In the genomic region with DNA sequence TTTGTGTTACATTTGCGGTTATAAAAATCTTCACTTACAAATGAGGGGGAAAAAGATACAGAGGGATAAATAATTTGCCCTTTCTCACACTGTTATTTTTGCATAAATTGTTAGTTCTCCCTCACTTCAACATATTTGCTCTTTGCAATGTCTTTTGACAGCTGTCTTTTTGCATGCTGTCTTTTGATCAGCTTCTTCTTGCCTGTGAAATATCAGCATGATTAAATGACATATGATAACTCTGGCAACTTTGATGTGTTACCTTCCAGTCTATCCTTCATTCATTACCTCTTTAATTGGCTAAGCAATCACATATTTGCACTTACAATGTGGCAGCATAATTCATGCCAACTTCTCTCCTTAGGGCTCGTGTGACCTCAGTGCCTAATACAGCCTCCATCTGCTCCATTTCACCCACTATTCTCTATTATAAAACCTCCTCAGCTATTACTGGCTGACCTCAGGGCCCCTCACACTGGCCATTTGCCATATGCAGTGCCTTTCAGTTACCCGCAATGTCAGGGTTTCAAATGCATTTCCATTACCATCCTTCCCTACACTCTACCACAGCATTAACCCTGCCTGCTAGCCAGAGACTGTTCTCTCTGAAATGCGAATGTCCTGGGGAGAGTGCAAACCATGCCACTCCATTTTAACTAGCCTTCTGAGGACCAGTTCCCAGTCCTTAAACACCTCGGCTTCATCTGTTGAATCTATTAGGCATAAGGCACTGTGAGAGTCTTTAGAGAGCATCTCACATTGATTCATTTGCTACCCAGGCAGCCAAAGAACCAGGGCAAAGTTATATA, we compare ENCODE assay signal across 16 cellular contexts.
A peak's percentile ranks its signal among the peaks of the same experiment; 100 is the strongest.
DNase-seq lines count a peak whose midpoint lies in the region; ATAC-seq and TF ChIP-seq lines count a peak whose summit lies in the region.
"Had no signal": no experiment of that assay in that cellular context is flagged by ENCODE, and none has a peak within 500 bp of the region (broad histone marks: within the 10 kb centered on the region; RNA-seq: fewer than 3 reads in every experiment).

No MANE protein-coding gene starts in this region.

- POLR2A ChIA-PET in WTC11 (lab: Charles Lee): no interaction called here

- TF ChIP-seq CTCF in GM23338 (conservative IDR thresholded peaks at IDR 0.05; ENCODE audit: low read depth in 2 of 2) (no peak), WTC11 (IDR thresholded peaks at IDR 0.05) (no peak)

- H3K4me1 Mint-ChIP-seq in GM23338: peaks cover 8% of the 10 kb centered on the region
- H3K4me1 Mint-ChIP-seq in WTC11: peaks cover 9% of the 10 kb centered on the region
- H3K4me1 Mint-ChIP-seq: CD4-positive, alpha-beta memory T cell had no signal

- no peaks in the 10 kb centered on the region for H3K79me2 ChIP-seq in GM23338 (replicated peaks; ENCODE audit: insufficient read depth)

- H3K4me1 ChIP-seq in GM23338 (ENCODE audit: insufficient read depth): no peaks in the 10 kb centered on the region; the same call in 1 of the 2 replicates
- H3K4me1 ChIP-seq: A549, BE2C had no signal

- no peaks in the 10 kb centered on the region for H3F3A ChIP-seq in GM23338 (replicated peaks; ENCODE audit: low read depth)

- no peak overlapping the region for H3K4me3 Mint-ChIP-seq in GM23338
- no peak overlapping the region for H3K4me3 Mint-ChIP-seq in WTC11
- H3K4me3 Mint-ChIP-seq: CD4-positive, alpha-beta memory T cell; HFFc6 had no signal

- H3K27ac Mint-ChIP-seq in GM23338 (no peak overlapping the region), WTC11 (no peak overlapping the region)
- H3K27ac Mint-ChIP-seq: CD4-positive, alpha-beta memory T cell; HFFc6 had no signal

- no peak overlapping the region for H3K27ac ChIP-seq in GM23338 (ENCODE audit: low read depth)
- H3K27ac ChIP-seq: A549, C4-2B had no signal

- no peaks in the 10 kb centered on the region for H3K9me3 Mint-ChIP-seq in GM23338
- no peaks in the 10 kb centered on the region for H3K9me3 Mint-ChIP-seq in WTC11

- no peaks in the 10 kb centered on the region for H3K36me3 Mint-ChIP-seq in GM23338 (ENCODE audit: low read depth)
- no peaks in the 10 kb centered on the region for H3K36me3 Mint-ChIP-seq in WTC11
- H3K36me3 Mint-ChIP-seq: CD4-positive, alpha-beta memory T cell had no signal

- H2AFZ ChIP-seq in GM23338: no peak overlapping the region

- no peak overlapping the region for H3K4me3 ChIP-seq in GM23338
- H3K4me3 ChIP-seq: A549 had no signal

- DNase-seq in DMS 273 treated with DMSO at 0.1 percent for 48 hours (lab: John Stamatoyannopoulos, UW) (peak; percentile 85), GM23338 (ENCODE audit: low spot score) (no peak), WTC11 (ENCODE audit: low spot score) (no peak), iPS-NIHi7 (ENCODE audit: extremely low spot score) (peak; percentile 9), occipital lobe (lab: John Stamatoyannopoulos, UW) (no peak), NCI-H2081 (lab: John Stamatoyannopoulos, UW) (no peak)
- DNase-seq: BE2C; CD4-positive, alpha-beta memory T cell; DND-41; GF-D8; HCEC 1CT; HFFc6; IMR-90 had no signal

- ATAC-seq in GM23338: peak; percentile 68
- ATAC-seq in WTC11: peak; percentile 60
- no peak for ATAC-seq in HG03432 (IDR thresholded peaks at IDR 0.05; ENCODE audit: unreplicated experiment)
- ATAC-seq: A549 had no signal

- no peaks in the 10 kb centered on the region for H3K27me3 ChIP-seq in GM23338 (ENCODE audit: insufficient read depth)
- H3K27me3 ChIP-seq: BE2C had no signal

- H3K36me3 ChIP-seq in GM23338 (ENCODE audit: insufficient read depth): no peaks in the 10 kb centered on the region
- H3K36me3 ChIP-seq: BE2C had no signal

- no peak overlapping the region for H3K4me2 ChIP-seq in GM23338
- H3K4me2 ChIP-seq: A549 had no signal

- 0 out of 2 replicates have a peak, but pooled peaks cover 2% of the 10 kb centered on the region for H3K9me2 ChIP-seq in GM23338 (ENCODE audit: insufficient read depth)

- no peaks in the 10 kb centered on the region for H4K20me1 ChIP-seq in GM23338 (replicated peaks; ENCODE audit: insufficient read depth)

- CTCF ChIA-PET in WTC11 (lab: Charles Lee): no interaction called here

- H3K27me3 Mint-ChIP-seq in GM23338 (ENCODE audit: insufficient read depth, low read depth, poor library complexity) (no peaks in the 10 kb centered on the region), WTC11 (ENCODE audit: low read depth) (no peaks in the 10 kb centered on the region)
- H3K27me3 Mint-ChIP-seq: CD4-positive, alpha-beta memory T cell had no signal

TF ChIP-seq in GM23338, 12 proteins besides CTCF, POLR2A, EP300 and RAD21:
- TF ChIP-seq ETS1 (IDR thresholded peaks at IDR 0.05): no peak
- no peak for TF ChIP-seq NANOG (IDR thresholded peaks at IDR 0.05; ENCODE audit: borderline replicate concordance)
- no peak for TF ChIP-seq STAT1 (IDR thresholded peaks at IDR 0.05; ENCODE audit: unreplicated experiment)
- TF ChIP-seq ZNF114 (CRISPR knock-in tag; IDR thresholded peaks at IDR 0.05): no peak
- TF ChIP-seq JUNB (IDR thresholded peaks at IDR 0.05; ENCODE audit: unreplicated experiment): no peak
- TF ChIP-seq CREB1 (CRISPR knock-in tag; IDR thresholded peaks at IDR 0.05; ENCODE audit: low read depth): no peak
- TF ChIP-seq POLR2AphosphoS5 (IDR thresholded peaks at IDR 0.05; ENCODE audit: low read depth): no peak

TF ChIP-seq in WTC11, 78 proteins besides CTCF, POLR2A, EP300 and RAD21 (continues in another document):
- TF ChIP-seq, protein P1, sequence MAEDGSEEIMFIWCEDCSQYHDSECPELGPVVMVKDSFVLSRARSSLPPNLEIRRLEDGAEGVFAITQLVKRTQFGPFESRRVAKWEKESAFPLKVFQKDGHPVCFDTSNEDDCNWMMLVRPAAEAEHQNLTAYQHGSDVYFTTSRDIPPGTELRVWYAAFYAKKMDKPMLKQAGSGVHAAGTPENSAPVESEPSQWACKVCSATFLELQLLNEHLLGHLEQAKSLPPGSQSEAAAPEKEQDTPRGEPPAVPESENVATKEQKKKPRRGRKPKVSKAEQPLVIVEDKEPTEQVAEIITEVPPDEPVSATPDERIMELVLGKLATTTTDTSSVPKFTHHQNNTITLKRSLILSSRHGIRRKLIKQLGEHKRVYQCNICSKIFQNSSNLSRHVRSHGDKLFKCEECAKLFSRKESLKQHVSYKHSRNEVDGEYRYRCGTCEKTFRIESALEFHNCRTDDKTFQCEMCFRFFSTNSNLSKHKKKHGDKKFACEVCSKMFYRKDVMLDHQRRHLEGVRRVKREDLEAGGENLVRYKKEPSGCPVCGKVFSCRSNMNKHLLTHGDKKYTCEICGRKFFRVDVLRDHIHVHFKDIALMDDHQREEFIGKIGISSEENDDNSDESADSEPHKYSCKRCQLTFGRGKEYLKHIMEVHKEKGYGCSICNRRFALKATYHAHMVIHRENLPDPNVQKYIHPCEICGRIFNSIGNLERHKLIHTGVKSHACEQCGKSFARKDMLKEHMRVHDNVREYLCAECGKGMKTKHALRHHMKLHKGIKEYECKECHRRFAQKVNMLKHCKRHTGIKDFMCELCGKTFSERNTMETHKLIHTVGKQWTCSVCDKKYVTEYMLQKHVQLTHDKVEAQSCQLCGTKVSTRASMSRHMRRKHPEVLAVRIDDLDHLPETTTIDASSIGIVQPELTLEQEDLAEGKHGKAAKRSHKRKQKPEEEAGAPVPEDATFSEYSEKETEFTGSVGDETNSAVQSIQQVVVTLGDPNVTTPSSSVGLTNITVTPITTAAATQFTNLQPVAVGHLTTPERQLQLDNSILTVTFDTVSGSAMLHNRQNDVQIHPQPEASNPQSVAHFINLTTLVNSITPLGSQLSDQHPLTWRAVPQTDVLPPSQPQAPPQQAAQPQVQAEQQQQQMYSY (CRISPR knock-in tag; IDR thresholded peaks at IDR 0.05): no peak
- no peak for TF ChIP-seq SOX15 (CRISPR knock-in tag; IDR thresholded peaks at IDR 0.05)
- TF ChIP-seq SP1 (CRISPR knock-in tag; conservative IDR thresholded peaks at IDR 0.05): no peak
- TF ChIP-seq SMAD4 (CRISPR knock-in tag; IDR thresholded peaks at IDR 0.05): no peak
- TF ChIP-seq, protein P2, sequence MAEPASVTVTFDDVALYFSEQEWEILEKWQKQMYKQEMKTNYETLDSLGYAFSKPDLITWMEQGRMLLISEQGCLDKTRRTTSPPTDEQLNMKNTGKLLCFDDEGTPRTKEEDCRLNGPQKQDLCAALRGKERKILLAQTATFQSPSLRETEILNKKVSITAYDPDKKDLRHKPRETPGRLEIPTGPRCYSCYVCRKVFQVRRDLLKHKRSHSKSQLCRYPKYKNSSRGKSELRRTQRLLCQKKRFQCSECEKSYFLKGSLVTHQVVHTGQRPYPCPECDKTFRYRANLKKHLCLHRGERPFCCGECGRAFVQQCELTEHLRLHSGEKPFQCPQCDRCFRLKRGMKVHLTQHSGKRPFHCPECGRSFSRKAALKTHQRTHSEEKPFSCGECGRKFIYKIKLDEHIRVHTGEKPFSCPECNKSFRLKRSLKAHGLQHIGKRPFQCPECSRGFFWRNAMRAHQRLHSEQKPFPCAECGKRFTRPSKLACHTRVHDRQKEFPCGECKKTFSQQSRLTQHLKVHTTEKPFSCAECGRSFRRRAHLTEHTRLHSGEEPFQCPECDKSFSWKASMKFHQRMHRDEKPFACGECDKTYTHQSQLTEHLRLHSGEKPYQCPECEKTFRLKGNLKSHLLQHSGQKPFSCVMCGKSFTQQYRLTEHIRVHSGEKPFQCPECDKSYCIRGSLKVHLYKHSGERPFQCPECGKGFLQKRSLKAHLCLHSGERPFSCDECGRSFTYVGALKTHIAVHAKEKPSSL (CRISPR knock-in tag; conservative IDR thresholded peaks at IDR 0.05): no peak

Comparison
In these comparisons a context has a peak if more than half of its experiments do, and no peak if none do; other contexts are left out.
1. DNase-seq: peak in DMS 273 treated with DMSO at 0.1 percent for 48 hours (single experiment) and iPS-NIHi7 (single experiment); none in GM23338 (single experiment), WTC11 (single experiment), occipital lobe (single experiment) and NCI-H2081 (0 of 2).